In genomic region chr2:74835831-74836674, GRCh38 we compare ENCODE assay signal across 8 cellular contexts. TPM values are rescaled to one million over a fixed set of nuclear protein-coding genes. Genes with fewer than 3 reads are reported as not detected.
DNase-seq lines count a peak whose midpoint lies in the region; ATAC-seq and TF ChIP-seq lines count a peak whose summit lies in the region.

No MANE protein-coding gene starts in this region.

- H4K20me1 ChIP-seq in BLaER1 treated with 17β-estradiol and CSF1 and Interleukin-3, amounts not matched to agents 10 nM and 100 nM, result peaks cover 22 to 66% (median 37%) of the 10 kb centered on the region in 11 experiments; a peak in 20 of 22 replicates

- TF ChIP-seq CTCF in GM13976 (IDR thresholded peaks at IDR 0.05; ENCODE audit: borderline replicate concordance, control extremely low read depth, extremely low read depth, insufficient read depth, missing control alignments), result peak; percentile 35

- H3K36me3 ChIP-seq in BLaER1 treated with 17β-estradiol and CSF1 and Interleukin-3, amounts not matched to agents 10 nM and 100 nM, result peaks cover 0 to 33% (median 25%) of the 10 kb centered on the region in 11 experiments; a peak in 15 of 22 replicates

- peak overlapping the region; percentile 73 to 98 (median 96) for H3K27ac ChIP-seq in BLaER1 treated with 17β-estradiol and CSF1 and Interleukin-3, amounts not matched to agents 10 nM and 100 nM

- no peak for ATAC-seq in HG02571 (IDR thresholded peaks at IDR 0.05; ENCODE audit: unreplicated experiment)

- peak overlapping the region; percentile 90 to 100 (median 97) for H3K4me3 ChIP-seq in BLaER1 treated with 17β-estradiol and CSF1 and Interleukin-3, amounts not matched to agents 10 nM and 100 nM
- peak overlapping the region; percentile 81 for H3K4me3 ChIP-seq in Jurkat, Clone E6-1 (ENCODE audit: low read length)

- in situ Hi-C loops in GM13976 (cut with MboI; ENCODE audit: low sequenced_read_pairs, unreplicated experiment), result no loop called here

- H3K9ac ChIP-seq in BLaER1 treated with 17β-estradiol and CSF1 and Interleukin-3, amounts not matched to agents 10 nM and 100 nM, result peak overlapping the region; percentile 89 to 99 (median 96)

- H3K9me3 ChIP-seq in BLaER1 treated with 17β-estradiol and CSF1 and Interleukin-3, amounts not matched to agents 10 nM and 100 nM (replicated peaks in 1 of 11), result peaks cover 0 to 10% (median 0%) of the 10 kb centered on the region in 11 experiments; a peak in 3 of 22 replicates

- peak; percentile 70 for DNase-seq in GM13976 (ENCODE audit: low spot score)
- DNase-seq in Jurkat, Clone E6-1 (ENCODE audit: low read depth, low spot score), result peak; percentile 71
- peak; percentile 65 for DNase-seq in RPMI8226
- peak; percentile 72 for DNase-seq in dermis blood vessel endothelial cell
- peak; percentile 35 for DNase-seq in midbrain (lab: John Stamatoyannopoulos, UW)
- DNase-seq in COLO668 (lab: John Stamatoyannopoulos, UW; ENCODE audit: unreplicated experiment), result no peak

- peaks cover 71 to 75% (median 74%) of the 10 kb centered on the region in 10 experiments for H3K4me1 ChIP-seq in BLaER1 treated with 17β-estradiol and CSF1 and Interleukin-3, amounts not matched to agents 10 nM and 100 nM

- H3K27me3 ChIP-seq in BLaER1 treated with 17β-estradiol and CSF1 and Interleukin-3, amounts not matched to agents 10 nM and 100 nM, result no peaks in the 10 kb centered on the region

- peak overlapping the region; percentile 87 to 98 (median 95) for H3K4me2 ChIP-seq in BLaER1 treated with 17β-estradiol and CSF1 and Interleukin-3, amounts not matched to agents 10 nM and 100 nM

RNA-seq across cellular contexts. Expression of gene HK2, which starts 2.1 kb away (rescaled TPM):
- 17.0 TPM for polyA plus RNA-seq in Jurkat, Clone E6-1 (2012; ENCODE audit: insufficient read depth, insufficient read length)
- 3.1 and 7.6 TPM in 2 replicates for total RNA-seq in dermis blood vessel endothelial cell
